ENCODE assay signal across 8 cellular contexts in genomic region chr15:85831415-85832113, GRCh38. TPM values are rescaled to one million over a fixed set of nuclear protein-coding genes. Genes with fewer than 3 reads are reported as not detected.
A peak's percentile ranks its signal among the peaks of the same experiment; 100 is the strongest.
DNase-seq lines count a peak whose midpoint lies in the region; ATAC-seq lines count a peak whose summit lies in the region.

No MANE protein-coding gene starts in this region.

- no peak for ATAC-seq in GM21786 (IDR thresholded peaks at IDR 0.05; ENCODE audit: unreplicated experiment)

- in situ Hi-C loops in KBM-7 (cut with MboI; ENCODE audit: low pct_unique_long_range_greater_than_20kb, low sequenced_read_pairs) = loop anchor here (10.0 kb wide), 1 partner anchor 87 kb away; no protein-coding TSS in a partner anchor

- DNase-seq in D341Med (ENCODE audit: low spot score) (peak; percentile 79), KBM-7 (peak; percentile 68), T-helper 9 cell (peak; percentile 11), lung microvascular endothelial cell (ENCODE audit: low read depth in 2 of 2) (peak; percentile 61 to 77), superior temporal gyrus (ENCODE audit: extremely low spot score) (peak; percentile 79), SIG-M5 treated with dmso at 0.1 percent for 504 hours (lab: John Stamatoyannopoulos, UW; ENCODE audit: unreplicated experiment) (no peak)
- DNase-seq in effector CD4-positive, alpha-beta T cell = peak; percentile 7

RNA-seq across cellular contexts. Expression of gene KLHL25, which starts 36.8 kb away (rescaled TPM):
- total RNA-seq in lung microvascular endothelial cell = 3.6 and 3.9 TPM in 2 replicates
